Comparison of ENCODE assay signal across 9 cellular contexts in genomic region chr4:140374130-140374477, GRCh38. TPM values are rescaled to one million over a fixed set of nuclear protein-coding genes. Genes with fewer than 3 reads are reported as not detected.
A peak's percentile ranks its signal among the peaks of the same experiment; 100 is the strongest.
DNase-seq lines count a peak whose midpoint lies in the region; ATAC-seq, FAIRE-seq and TF ChIP-seq lines count a peak whose summit lies in the region.
"Had no signal": no experiment of that assay in that cellular context is flagged by ENCODE, and none has a peak within 500 bp of the region (broad histone marks: within the 10 kb centered on the region; RNA-seq: fewer than 3 reads in every experiment).

No MANE protein-coding gene starts in this region.

- peak; percentile 25 for DNase-seq in SIG-M5 treated with dmso at 0.1 percent for 504 hours (lab: John Stamatoyannopoulos, UW; ENCODE audit: unreplicated experiment)
- no peak for DNase-seq in SIG-M5 (lab: John Stamatoyannopoulos, UW)
- no peak for DNase-seq in activated naive CD8-positive, alpha-beta T cell treated with anti-CD3 and anti-CD28 coated beads, Interleukin-2, amount 10 ng/mL, durations not matched to agents 7 days and 5 days
- peak in 1 of 3 donors; percentile 5 for DNase-seq in immature natural killer cell
- DNase-seq in thoracic aorta (ENCODE audit: low spot score), result no peak
- DNase-seq in GM12892 (ENCODE audit: insufficient read length), result no peak
- DNase-seq in NCI-H146 treated with DMSO at 0.1 percent for 48 hours (lab: John Stamatoyannopoulos, UW; ENCODE audit: unreplicated experiment), result no peak
- DNase-seq: DMS153 had no signal

- peak overlapping the region; percentile 89 to 94 for H3K27ac ChIP-seq in thoracic aorta

- no peak for TF ChIP-seq POLR2A in GM12892 (IDR thresholded peaks at IDR 0.05; ENCODE audit: low read depth, low read length)

- H3K4me1 ChIP-seq in thoracic aorta (ENCODE audit: control insufficient read depth in 1 of 2, low read depth in 2 of 2), result peaks cover 11 to 39% of the 10 kb centered on the region in 2 donors

- peaks cover 19% of the 10 kb centered on the region for H3K4me1 Mint-ChIP-seq in activated naive CD8-positive, alpha-beta T cell treated with anti-CD3 and anti-CD28 coated beads, Interleukin-2, amount 10 ng/mL, durations not matched to agents 7 days and 5 days
- peaks cover 14 to 29% of the 10 kb centered on the region in 2 donors for H3K4me1 Mint-ChIP-seq in immature natural killer cell

- TF ChIP-seq CTCF in thoracic aorta (IDR thresholded peaks at IDR 0.05), result no peak

- no peaks in the 10 kb centered on the region for H3K36me3 Mint-ChIP-seq in activated naive CD8-positive, alpha-beta T cell treated with anti-CD3 and anti-CD28 coated beads, Interleukin-2, amount 10 ng/mL, durations not matched to agents 7 days and 5 days
- no peaks in the 10 kb centered on the region for H3K36me3 Mint-ChIP-seq in immature natural killer cell

- POLR2A ChIA-PET in activated naive CD8-positive, alpha-beta T cell treated with anti-CD3 and anti-CD28 coated beads, Interleukin-2, amount 10 ng/mL, durations not matched to agents 7 days and 5 days (lab: Charles Lee), result interaction anchor here (1.2 to 1.5 kb wide), 2 partner anchors 14 to 818 kb away, joined by 3 to 4 read pairs; partner anchors contain the start of gene SETD7

- H3K27me3 ChIP-seq in thoracic aorta (replicated peaks; ENCODE audit: insufficient read depth), result no peaks in the 10 kb centered on the region

- no peak overlapping the region for H3K4me3 Mint-ChIP-seq in activated naive CD8-positive, alpha-beta T cell treated with anti-CD3 and anti-CD28 coated beads, Interleukin-2, amount 10 ng/mL, durations not matched to agents 7 days and 5 days
- H3K4me3 Mint-ChIP-seq in immature natural killer cell, result peak overlapping the region in 1 of 5 donors; percentile 83

- peak overlapping the region; percentile 73 for H3K27ac Mint-ChIP-seq in activated naive CD8-positive, alpha-beta T cell treated with anti-CD3 and anti-CD28 coated beads, Interleukin-2, amount 10 ng/mL, durations not matched to agents 7 days and 5 days
- peak overlapping the region in 4 of 6 donors; percentile 36 to 78 (median 74) for H3K27ac Mint-ChIP-seq in immature natural killer cell

- H3K9me3 Mint-ChIP-seq in activated naive CD8-positive, alpha-beta T cell treated with anti-CD3 and anti-CD28 coated beads, Interleukin-2, amount 10 ng/mL, durations not matched to agents 7 days and 5 days, result no peaks in the 10 kb centered on the region
- H3K9me3 Mint-ChIP-seq in immature natural killer cell, result no peaks in the 10 kb centered on the region

- no peak for FAIRE-seq in GM12892 (lab: Jason Lieb, UNC)

- no peaks in the 10 kb centered on the region for H3K9me3 ChIP-seq in thoracic aorta

- H3K27me3 Mint-ChIP-seq in activated naive CD8-positive, alpha-beta T cell treated with anti-CD3 and anti-CD28 coated beads, Interleukin-2, amount 10 ng/mL, durations not matched to agents 7 days and 5 days, result no peaks in the 10 kb centered on the region
- H3K27me3 Mint-ChIP-seq in immature natural killer cell (ENCODE audit: low read depth in 3 of 3), result peaks cover 0 to 6% (median 0%) of the 10 kb centered on the region in 3 donors

- no peaks in the 10 kb centered on the region for H3K36me3 ChIP-seq in thoracic aorta

- no peak for ATAC-seq in activated naive CD8-positive, alpha-beta T cell treated with anti-CD3 and anti-CD28 coated beads, Interleukin-2, amount 10 ng/mL, durations not matched to agents 7 days and 5 days (ENCODE audit: low read depth)
- ATAC-seq in thoracic aorta (ENCODE audit: insufficient number of reproducible peaks, low FRiP score, low read depth), result no peak
- no peak for ATAC-seq in GM18870 (IDR thresholded peaks at IDR 0.05; ENCODE audit: unreplicated experiment)

- H3K4me3 ChIP-seq in thoracic aorta, result peak overlapping the region; percentile 98

RNA-seq across cellular contexts. Expression of gene SCOC, which starts 0.7 kb away (rescaled TPM):
- 10 to 100 TPM; 24.0 to 26.5 TPM for total RNA-seq in activated naive CD8-positive, alpha-beta T cell treated with anti-CD3 and anti-CD28 coated beads, Interleukin-2, amount 10 ng/mL, durations not matched to agents 7 days and 5 days
- 10 to 100 TPM; 31.5 to 68.7 (median 36.7) TPM for polyA plus RNA-seq in immature natural killer cell
- total RNA-seq in thoracic aorta, result 10 to 100 TPM; 32.0 to 34.4 TPM
- 60.1 TPM for polyA plus RNA-seq in GM12892 (2012; ENCODE audit: missing spikeins)

RNA-seq across cellular contexts. Expression of gene CLGN, which starts 53.3 kb away (rescaled TPM):
- not detected for total RNA-seq in activated naive CD8-positive, alpha-beta T cell treated with anti-CD3 and anti-CD28 coated beads, Interleukin-2, amount 10 ng/mL, durations not matched to agents 7 days and 5 days
- polyA plus RNA-seq in immature natural killer cell, result not detected
- total RNA-seq in thoracic aorta, result under 1 TPM in 1 of 2 donors, not detected in 1; 0.21 TPM
- polyA plus RNA-seq in GM12892 (2012; ENCODE audit: missing spikeins), result 0.70 TPM
